ENCODE assay signal across 13 cellular contexts in genomic region chr2:220276736-220277444, GRCh38.
DNase-seq lines count a peak whose midpoint lies in the region; TF ChIP-seq lines count a peak whose summit lies in the region.
"Had no signal": no experiment of that assay in that cellular context is flagged by ENCODE, and none has a peak within 500 bp of the region (broad histone marks: within the 10 kb centered on the region; RNA-seq: fewer than 3 reads in every experiment).

No MANE protein-coding gene starts in this region.

- no peaks in the 10 kb centered on the region for H3K9me3 ChIP-seq in subcutaneous abdominal adipose tissue (ENCODE audit: control insufficient read depth in 5 of 5, low read length in 5 of 5)
- H3K9me3 ChIP-seq: sigmoid colon, tibial artery had no signal

- H3K27me3 ChIP-seq in subcutaneous abdominal adipose tissue (ENCODE audit: control insufficient read depth in 5 of 5, insufficient read depth in 4 of 5, low read length in 5 of 5) = no peaks in the 10 kb centered on the region
- H3K27me3 ChIP-seq: sigmoid colon, tibial artery had no signal

- H3K9ac ChIP-seq in subcutaneous abdominal adipose tissue (ENCODE audit: low read length in 5 of 5) = peak overlapping the region in 2 of 5 donors; percentile 35 to 52

- peak; percentile 7 for DNase-seq in HCEC 1CT
- peak; percentile 47 to 77 for DNase-seq in cardiac fibroblast (ENCODE audit: low read depth in 2 of 2)
- DNase-seq in hepatic stellate cell (ENCODE audit: low spot score) = peak; percentile 12
- no peak for DNase-seq in activated CD4-positive, CD25-positive, alpha-beta regulatory T cell (lab: John Stamatoyannopoulos, UW)
- DNase-seq in NCI-H146 treated with DMSO at 0.1 percent for 48 hours (lab: John Stamatoyannopoulos, UW; ENCODE audit: unreplicated experiment) = no peak
- DNase-seq in nucleus accumbens (lab: John Stamatoyannopoulos, UW) = no peak
- DNase-seq: activated CD4-positive, CD25-positive, alpha-beta regulatory T cell treated with anti-CD3 and anti-CD28 coated beads, Interleukin-2, amount 50 U/mL, for 72 hours; DND-41; endodermal cell; sigmoid colon; T-cell had no signal

- TF ChIP-seq CTCF in cardiac fibroblast (IDR thresholded peaks at IDR 0.05; ENCODE audit: low read depth, low read length) = no peak

- H3K36me3 ChIP-seq in subcutaneous abdominal adipose tissue (ENCODE audit: control insufficient read depth in 5 of 5, insufficient read depth in 5 of 5, low read length in 5 of 5) = no peaks in the 10 kb centered on the region
- H3K36me3 ChIP-seq: sigmoid colon, tibial artery had no signal

- H3K27ac ChIP-seq in subcutaneous abdominal adipose tissue (ENCODE audit: low read depth, low read length) = peak overlapping the region; percentile 87

- peaks cover 0 to 29% (median 23%) of the 10 kb centered on the region in 5 donors for H3K4me1 ChIP-seq in subcutaneous abdominal adipose tissue (ENCODE audit: control insufficient read depth in 5 of 5, insufficient read depth in 5 of 5, low read length in 5 of 5)

- H3K4me3 ChIP-seq in cardiac fibroblast (replicated peaks in 1 of 2; ENCODE audit: low read depth in 2 of 2, low read length in 2 of 2) (no peak overlapping the region), subcutaneous abdominal adipose tissue (ENCODE audit: low read depth in 1 of 5, low read length in 5 of 5) (no peak overlapping the region)
- H3K4me3 ChIP-seq: sigmoid colon, tibial artery had no signal

Comparison
In these comparisons a context has a peak if more than half of its experiments do, and no peak if none do; other contexts are left out.
1. DNase-seq: peak in HCEC 1CT (single experiment), cardiac fibroblast (2 of 2) and hepatic stellate cell (single experiment); none in activated CD4-positive, CD25-positive, alpha-beta regulatory T cell (0 of 4), NCI-H146 treated with DMSO at 0.1 percent for 48 hours (single experiment) and nucleus accumbens (0 of 56).